ENCODE assay signal across 30 cellular contexts in the genomic region with DNA sequence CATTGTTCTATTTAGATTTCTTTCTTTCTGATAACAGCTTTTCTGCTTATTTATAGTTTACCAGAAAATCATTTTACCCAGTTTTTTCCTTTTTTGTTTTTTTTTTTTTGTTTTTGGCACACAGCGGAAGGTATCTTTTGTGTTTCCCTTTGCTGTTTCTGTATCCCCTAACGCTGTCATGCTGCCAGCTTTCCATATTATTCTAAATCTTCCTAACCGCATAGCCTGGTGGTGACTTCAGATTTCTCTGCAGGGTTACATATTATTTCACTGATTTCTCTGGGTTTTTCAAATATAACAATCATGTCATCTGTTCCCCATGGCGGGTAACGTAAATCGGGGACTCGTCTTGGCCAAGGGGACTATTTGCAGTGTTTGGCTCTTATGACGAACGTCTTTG.
"Had no signal": no experiment of that assay in that cellular context is flagged by ENCODE, and none has a peak within 500 bp of the region (broad histone marks: within the 10 kb centered on the region; RNA-seq: fewer than 3 reads in every experiment).

No MANE protein-coding gene starts in this region.

- H3K27ac Mint-ChIP-seq: activated CD4-positive, alpha-beta memory T cell treated with anti-CD3 and anti-CD28 coated beads, Interleukin-2, amount 10 ng/mL, durations not matched to agents 7 days and 5 days; activated CD4-positive, alpha-beta T cell treated with anti-CD3 and anti-CD28 coated beads for 36 hours; activated naive CD4-positive, alpha-beta T cell treated with anti-CD3 and anti-CD28 coated beads for 36 hours; activated naive CD8-positive, alpha-beta T cell; activated T-helper 17 cell treated with anti-CD3 and anti-CD28 coated beads, Interleukin-2, amount 50 U/mL, for 72 hours had no signal

- H3K27me3 ChIP-seq: adrenal gland, brain microvascular endothelial cell, cardiac muscle cell had no signal

- DNase-seq: activated CD4-positive, alpha-beta memory T cell treated with anti-CD3 and anti-CD28 coated beads, Interleukin-2, amount 10 ng/mL, durations not matched to agents 7 days and 5 days; activated CD4-positive, alpha-beta T cell treated with anti-CD3 and anti-CD28 coated beads for 36 hours; activated CD4-positive, alpha-beta T cell treated with anti-CD3 and anti-CD28 coated beads, Interleukin-2, amount 50 U/mL, for 1 hour; activated gamma-delta T cell; activated naive CD4-positive, alpha-beta T cell treated with anti-CD3 and anti-CD28 coated beads for 36 hours; activated T-cell treated with anti-CD3 and anti-CD28 coated beads for 4 hours; activated T-cell treated with anti-CD3 and anti-CD28 coated beads, Interleukin-2, amount 50 U/mL, for 48 hours; adrenal gland; anterior cingulate cortex; brain microvascular endothelial cell; IMR-90; Kasumi-1; KBM-7; MV-4-11; NCI-H1092 treated with DMSO at 0.1 percent for 48 hours; NCI-H1417 treated with DMSO at 0.1 percent for 48 hours; NCI-H1694 treated with DMSO at 0.1 percent for 48 hours; NCI-H2029 treated with DMSO at 0.1 percent for 48 hours; NCI-H345; NCI-H510A treated with DMSO at 0.1 percent for 48 hours; OCI-M1; Right ventricle myocardium superior; SK-N-SH; T-helper 1 cell; WERI-Rb-1 had no signal

- H3K4me1 Mint-ChIP-seq: activated CD4-positive, alpha-beta memory T cell treated with anti-CD3 and anti-CD28 coated beads, Interleukin-2, amount 10 ng/mL, durations not matched to agents 7 days and 5 days; activated CD4-positive, alpha-beta T cell treated with anti-CD3 and anti-CD28 coated beads for 36 hours; activated T-helper 17 cell treated with anti-CD3 and anti-CD28 coated beads, Interleukin-2, amount 50 U/mL, for 72 hours had no signal

- H3K9me3 ChIP-seq: adrenal gland, SJCRH30, SK-N-SH had no signal

- H3K4me3 ChIP-seq: adrenal gland, cardiac muscle cell, SJCRH30 had no signal

- H3K4me3 Mint-ChIP-seq: activated CD4-positive, alpha-beta memory T cell treated with anti-CD3 and anti-CD28 coated beads, Interleukin-2, amount 10 ng/mL, durations not matched to agents 7 days and 5 days; activated CD4-positive, alpha-beta T cell treated with anti-CD3 and anti-CD28 coated beads for 36 hours; activated naive CD4-positive, alpha-beta T cell treated with anti-CD3 and anti-CD28 coated beads for 36 hours; activated naive CD8-positive, alpha-beta T cell; activated T-helper 17 cell treated with anti-CD3 and anti-CD28 coated beads, Interleukin-2, amount 50 U/mL, for 72 hours had no signal

- H3K9ac ChIP-seq: SK-N-SH had no signal

- H3K9me3 Mint-ChIP-seq: activated CD4-positive, alpha-beta memory T cell treated with anti-CD3 and anti-CD28 coated beads, Interleukin-2, amount 10 ng/mL, durations not matched to agents 7 days and 5 days; activated naive CD4-positive, alpha-beta T cell treated with anti-CD3 and anti-CD28 coated beads for 36 hours; activated T-helper 17 cell treated with anti-CD3 and anti-CD28 coated beads, Interleukin-2, amount 50 U/mL, for 72 hours had no signal

- H3K36me3 Mint-ChIP-seq: activated naive CD8-positive, alpha-beta T cell had no signal

- H3K36me3 ChIP-seq: adrenal gland, brain microvascular endothelial cell, cardiac muscle cell, SJCRH30, WERI-Rb-1 had no signal

- H3K27ac ChIP-seq: adrenal gland, brain microvascular endothelial cell, cardiac muscle cell, RWPE1, SJCRH30, WERI-Rb-1 had no signal

- H3K27me3 Mint-ChIP-seq: activated naive CD8-positive, alpha-beta T cell; activated T-helper 17 cell treated with anti-CD3 and anti-CD28 coated beads, Interleukin-2, amount 50 U/mL, for 72 hours had no signal

- H3K4me2 ChIP-seq: SK-N-SH had no signal

- H3K4me1 ChIP-seq: SJCRH30 had no signal
